Comparison of ENCODE assay signal across 10 cellular contexts in the genomic region with DNA sequence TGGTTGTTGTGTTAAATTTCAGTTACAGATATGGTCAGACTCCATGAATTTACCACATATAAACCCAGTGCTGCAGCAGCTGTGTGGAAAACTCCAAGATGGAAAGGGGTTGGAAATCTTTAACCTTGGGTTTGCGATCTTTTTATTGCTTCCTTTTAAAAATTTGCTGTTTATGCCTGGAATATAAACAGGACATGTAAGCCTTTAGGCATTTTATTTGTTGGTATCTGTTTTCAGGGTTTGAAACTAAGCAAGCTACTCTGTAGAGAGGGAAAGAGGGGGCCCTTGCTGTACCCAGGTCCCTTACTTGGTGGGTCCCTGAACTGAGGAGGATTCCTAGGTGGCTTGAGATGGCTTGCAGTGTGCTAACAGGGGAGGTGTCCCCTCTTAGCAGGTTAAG. TPM values are rescaled to one million over a fixed set of nuclear protein-coding genes. Genes with fewer than 3 reads are reported as not detected.
DNase-seq lines count a peak whose midpoint lies in the region; ATAC-seq and TF ChIP-seq lines count a peak whose summit lies in the region.
"Had no signal": no experiment of that assay in that cellular context is flagged by ENCODE, and none has a peak within 500 bp of the region (broad histone marks: within the 10 kb centered on the region; RNA-seq: fewer than 3 reads in every experiment).

No MANE protein-coding gene starts in this region.

- H3K36me3 ChIP-seq in Loucy (ENCODE audit: insufficient read depth, low read length) (no peaks in the 10 kb centered on the region), colonic mucosa (no peaks in the 10 kb centered on the region), mucosa of rectum (ENCODE audit: control insufficient read depth in 2 of 2, insufficient read depth in 2 of 2, low read length in 2 of 2) (no peaks in the 10 kb centered on the region), tibial artery (no peaks in the 10 kb centered on the region), body of pancreas (replicated peaks in 1 of 2; ENCODE audit: insufficient read depth in 1 of 2, low read depth in 2 of 2) (no peaks in the 10 kb centered on the region)
- H3K36me3 ChIP-seq: pancreas had no signal

- no peaks in the 10 kb centered on the region for H3K9me2 ChIP-seq in Loucy (replicated peaks; ENCODE audit: low read depth, low read length)

- ATAC-seq in HG03175 (IDR thresholded peaks at IDR 0.05; ENCODE audit: unreplicated experiment) = no peak
- ATAC-seq in body of pancreas = no peak

- WGBS in body of pancreas, 2 donors = 77 to 81% methylated on average over 1 of the region's 1 CpG

- no peak for TF ChIP-seq POLR2A in body of pancreas (IDR thresholded peaks at IDR 0.05)

- no peak for DNase-seq in colonic mucosa
- no peak for DNase-seq in tibial artery
- no peak for DNase-seq in C1 segment of cervical spinal cord (lab: John Stamatoyannopoulos, UW)
- DNase-seq in body of pancreas = no peak
- DNase-seq: hypothalamus, NCI-H2171, pancreas had no signal

- H3K4me2 ChIP-seq in Loucy (ENCODE audit: low read depth, low read length, poor library complexity, severe bottlenecking) = peak overlapping the region; percentile 3

- H3K9ac ChIP-seq in Loucy (ENCODE audit: low read depth, low read length, poor library complexity, severe bottlenecking) (no peak overlapping the region), colonic mucosa (ENCODE audit: low read depth in 2 of 2, low read length in 2 of 2) (no peak overlapping the region), mucosa of rectum (ENCODE audit: low read depth in 1 of 2, low read length in 2 of 2) (no peak overlapping the region)

- H3K79me2 ChIP-seq in Loucy (ENCODE audit: insufficient read depth, low read length) = no peaks in the 10 kb centered on the region

- H4K20me1 ChIP-seq in Loucy (ENCODE audit: insufficient read depth, low read length, poor library complexity, severe bottlenecking) = no peaks in the 10 kb centered on the region

- H3K4me1 ChIP-seq in Loucy (ENCODE audit: insufficient read depth, low read length, poor library complexity, severe bottlenecking) (peaks cover 64% of the 10 kb centered on the region), colonic mucosa (no peaks in the 10 kb centered on the region), mucosa of rectum (ENCODE audit: control insufficient read depth in 2 of 2, insufficient read depth in 2 of 2, low read length in 2 of 2) (peaks cover 8 to 9% of the 10 kb centered on the region in 2 donors), tibial artery (peaks cover 0 to 82% (median 56%) of the 10 kb centered on the region in 4 donors), body of pancreas (peaks cover 5% of the 10 kb centered on the region)
- H3K4me1 ChIP-seq: pancreas had no signal

- intact Hi-C loops in colonic mucosa (cut with DNase I) (no loop called here), tibial artery (cut with DNase I; ENCODE audit: low total_unique reads) (no loop called here), body of pancreas (cut with DNase I) (no loop called here)

- no peak for TF ChIP-seq CTCF in Loucy (conservative IDR thresholded peaks at IDR 0.05; ENCODE audit: low read length)
- TF ChIP-seq CTCF in colonic mucosa (IDR thresholded peaks at IDR 0.05) = no peak
- TF ChIP-seq CTCF in tibial artery (IDR thresholded peaks at IDR 0.05) = no peak
- TF ChIP-seq CTCF in body of pancreas (IDR thresholded peaks at IDR 0.05) = no peak

- H3K9me3 ChIP-seq in Loucy (ENCODE audit: insufficient read depth, low read depth, low read length) = no peaks in the 10 kb centered on the region
- H3K9me3 ChIP-seq in colonic mucosa = no peaks in the 10 kb centered on the region
- H3K9me3 ChIP-seq in mucosa of rectum (ENCODE audit: control insufficient read depth in 2 of 2, low read length in 2 of 2) = no peaks in the 10 kb centered on the region
- no peaks in the 10 kb centered on the region for H3K9me3 ChIP-seq in tibial artery
- no peaks in the 10 kb centered on the region for H3K9me3 ChIP-seq in body of pancreas
- H3K9me3 ChIP-seq: pancreas had no signal

- H3K4me3 ChIP-seq in Loucy (ENCODE audit: low read length, poor library complexity, severe bottlenecking) = no peak overlapping the region
- H3K4me3 ChIP-seq in colonic mucosa = no peak overlapping the region
- peak overlapping the region; percentile 52 to 66 for H3K4me3 ChIP-seq in mucosa of rectum (ENCODE audit: low read length in 2 of 2)
- H3K4me3 ChIP-seq in tibial artery = peak overlapping the region; percentile 44 to 47
- H3K4me3 ChIP-seq in body of pancreas = no peak overlapping the region

- H3K27ac ChIP-seq in colonic mucosa (peak overlapping the region; percentile 54), mucosa of rectum (ENCODE audit: low read depth in 2 of 2, low read length in 2 of 2) (peak overlapping the region; percentile 50 to 73), tibial artery (peak overlapping the region; percentile 79 to 83), body of pancreas (no peak overlapping the region)

- H2AFZ ChIP-seq in Loucy (ENCODE audit: low read length) = no peak overlapping the region

- H3K27me3 ChIP-seq in Loucy (ENCODE audit: insufficient read depth, low read length, poor library complexity, severe bottlenecking) = no peaks in the 10 kb centered on the region
- no peaks in the 10 kb centered on the region for H3K27me3 ChIP-seq in colonic mucosa
- H3K27me3 ChIP-seq in mucosa of rectum (ENCODE audit: control insufficient read depth in 2 of 2, insufficient read depth in 2 of 2, low read length in 2 of 2) = no peaks in the 10 kb centered on the region
- H3K27me3 ChIP-seq in tibial artery = no peaks in the 10 kb centered on the region
- no peaks in the 10 kb centered on the region for H3K27me3 ChIP-seq in body of pancreas
- H3K27me3 ChIP-seq: pancreas had no signal

- H3F3A ChIP-seq in Loucy (ENCODE audit: low read depth) = no peaks in the 10 kb centered on the region

RNA-seq across cellular contexts. Expression of a gene that starts 0.8 kb away (rescaled TPM):
- 10 to 100 TPM; 24.4 to 46.1 TPM for total RNA-seq in colonic mucosa
- 10 to 100 TPM; 43.6 to 64.9 TPM for total RNA-seq in body of pancreas

Comparison
In these comparisons a context has a peak if more than half of its experiments do, and no peak if none do; other contexts are left out.
1. H3K4me3 ChIP-seq: peak in mucosa of rectum (2 of 2) and tibial artery (2 of 2); none in Loucy (single experiment), colonic mucosa (single experiment) and body of pancreas (0 of 2).
2. H3K27ac ChIP-seq: peak in colonic mucosa (single experiment), mucosa of rectum (2 of 2) and tibial artery (2 of 2); none in body of pancreas (0 of 4).